18 cellular contexts compared by ENCODE assay signal in the genomic region with DNA sequence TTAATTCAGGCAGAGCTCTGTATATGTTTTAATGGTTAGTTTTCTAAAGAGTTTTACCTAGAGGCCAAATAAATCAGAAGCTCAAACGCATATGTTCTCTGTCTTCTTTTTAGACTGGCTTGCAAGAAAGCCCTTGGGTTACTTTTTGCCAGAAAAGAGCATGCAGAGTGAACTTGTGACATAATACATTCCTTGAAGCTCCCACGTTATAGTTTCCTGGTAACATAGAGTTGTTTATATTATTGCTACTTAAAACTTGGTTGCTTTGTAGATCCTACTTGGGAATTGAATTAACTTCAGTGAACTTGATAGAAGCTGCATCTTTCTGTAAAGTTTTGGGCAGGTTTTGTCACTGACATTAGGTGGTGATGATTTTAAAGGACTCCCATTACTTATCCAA.
DNase-seq lines count a peak whose midpoint lies in the region; ATAC-seq and TF ChIP-seq lines count a peak whose summit lies in the region.
"Had no signal": no experiment of that assay in that cellular context is flagged by ENCODE, and none has a peak within 500 bp of the region (broad histone marks: within the 10 kb centered on the region; RNA-seq: fewer than 3 reads in every experiment).

No MANE protein-coding gene starts in this region.

- TF ChIP-seq CTCF in endothelial cell (IDR thresholded peaks at IDR 0.05; ENCODE audit: unreplicated experiment) (no peak), lower lobe of right lung (IDR thresholded peaks at IDR 0.05) (no peak)

- H3K4me3 Mint-ChIP-seq in endothelial cell (ENCODE audit: unreplicated experiment), result no peak overlapping the region
- H3K4me3 Mint-ChIP-seq: T-cell had no signal

- H3K9me3 Mint-ChIP-seq in endothelial cell (ENCODE audit: unreplicated experiment), result no peaks in the 10 kb centered on the region
- H3K9me3 Mint-ChIP-seq: T-cell had no signal

- H3K36me3 Mint-ChIP-seq in endothelial cell (ENCODE audit: low read depth, unreplicated experiment), result peaks cover 26% of the 10 kb centered on the region

- peak overlapping the region; percentile 22 for H3K27ac ChIP-seq in lower lobe of right lung
- H3K27ac ChIP-seq: foreskin keratinocyte, neutrophil, vagina had no signal

- peaks cover 4% of the 10 kb centered on the region for H3K27me3 Mint-ChIP-seq in endothelial cell (ENCODE audit: unreplicated experiment)
- H3K27me3 Mint-ChIP-seq: T-cell had no signal

- H3K27me3 ChIP-seq in lower lobe of right lung (ENCODE audit: low read depth), result no peaks in the 10 kb centered on the region
- H3K27me3 ChIP-seq: foreskin keratinocyte, neutrophil, vagina had no signal

- peaks cover 48% of the 10 kb centered on the region for H3K4me1 ChIP-seq in lower lobe of right lung
- H3K4me1 ChIP-seq: foreskin keratinocyte had no signal

- peak overlapping the region; percentile 36 for H3K27ac Mint-ChIP-seq in endothelial cell (ENCODE audit: unreplicated experiment)
- H3K27ac Mint-ChIP-seq: T-cell had no signal

- H3K9me3 ChIP-seq in lower lobe of right lung, result no peaks in the 10 kb centered on the region
- H3K9me3 ChIP-seq: neutrophil, vagina had no signal

- ATAC-seq in lower lobe of right lung, result peak in 1 of 2 donors; percentile 39
- ATAC-seq: activated CD4-positive, CD25-positive, alpha-beta regulatory T cell treated with anti-CD3 and anti-CD28 coated beads, Interleukin-2, amount 50 U/mL, for 24 hours; foreskin keratinocyte; T-cell had no signal

- H3K4me3 ChIP-seq in lower lobe of right lung, result no peak overlapping the region
- H3K4me3 ChIP-seq: coronary artery, vagina had no signal

- peak; percentile 30 for DNase-seq in AG08395 (ENCODE audit: low spot score)
- peak; percentile 62 for DNase-seq in NCI-H226
- DNase-seq in endothelial cell (ENCODE audit: low spot score), result no peak
- no peak for DNase-seq in lower lobe of right lung
- no peak for DNase-seq in NCI-H748 treated with DMSO at 0.1 percent for 48 hours (lab: John Stamatoyannopoulos, UW)
- DNase-seq in activated CD4-positive, alpha-beta T cell treated with anti-CD3 and anti-CD28 coated beads, Interleukin-2, amount 50 U/mL, for 4 hours, result no peak
- DNase-seq in islet precursor cell, result no peak
- DNase-seq in NCI-H2029 (lab: John Stamatoyannopoulos, UW), result no peak
- DNase-seq: midbrain; NCI-H146; NCI-H510A; stimulated activated naive CD4-positive, alpha-beta T cell; T-cell had no signal

- intact Hi-C loops in lower lobe of right lung (cut with DNase I), result no loop called here

- H3K36me3 ChIP-seq in lower lobe of right lung, result no peaks in the 10 kb centered on the region
- H3K36me3 ChIP-seq: neutrophil, vagina had no signal

- H3K4me1 Mint-ChIP-seq in endothelial cell (ENCODE audit: unreplicated experiment), result peaks cover 67% of the 10 kb centered on the region

Comparison
In these comparisons a context has a peak if more than half of its experiments do, and no peak if none do; other contexts are left out.
1. DNase-seq: peak in AG08395 (single experiment) and NCI-H226 (single experiment); none in endothelial cell (single experiment), lower lobe of right lung (single experiment), NCI-H748 treated with DMSO at 0.1 percent for 48 hours (single experiment), activated CD4-positive, alpha-beta T cell treated with anti-CD3 and anti-CD28 coated beads, Interleukin-2, amount 50 U/mL, for 4 hours (0 of 2), islet precursor cell (single experiment) and NCI-H2029 (single experiment).